ENCODE assay signal across 19 cellular contexts in genomic region chr14:64673329-64673728, GRCh38. TPM values are rescaled to one million over a fixed set of nuclear protein-coding genes. Genes with fewer than 3 reads are reported as not detected.
A peak's percentile ranks its signal among the peaks of the same experiment; 100 is the strongest.
DNase-seq lines count a peak whose midpoint lies in the region; ATAC-seq, FAIRE-seq and TF ChIP-seq lines count a peak whose summit lies in the region.
"Had no signal": no experiment of that assay in that cellular context is flagged by ENCODE, and none has a peak within 500 bp of the region (broad histone marks: within the 10 kb centered on the region; RNA-seq: fewer than 3 reads in every experiment).

No MANE protein-coding gene starts in this region.

- no peaks in the 10 kb centered on the region for H3K36me3 ChIP-seq in CD8-positive, alpha-beta memory T cell (ENCODE audit: insufficient read depth, low read length)
- H3K36me3 ChIP-seq in mesenchymal stem cell (ENCODE audit: control insufficient read depth in 1 of 2, insufficient read depth in 2 of 2, low read depth in 1 of 2, low read length in 2 of 2) (no peaks in the 10 kb centered on the region), pancreas (no peaks in the 10 kb centered on the region)
- H3K36me3 ChIP-seq: HAP-1, heart right ventricle, right lobe of liver had no signal

- H2BK15ac ChIP-seq in mesenchymal stem cell (ENCODE audit: low read depth, poor library complexity, severe bottlenecking) = no peak overlapping the region

- no peak overlapping the region for H3K9ac ChIP-seq in mesenchymal stem cell (ENCODE audit: low read length)

- 88% methylated on average over 8 of the region's 8 CpGs for WGBS in A549 (ENCODE audit: missing lambda C conversion rate)
- WGBS in mesenchymal stem cell = 93% methylated on average over 8 of the region's 8 CpGs
- WGBS in pancreas, 2 donors = 91 to 94% methylated on average over 8 of the region's 8 CpGs

- H2AFZ ChIP-seq in mesenchymal stem cell (ENCODE audit: low read depth, low read length) = no peak overlapping the region

- H3K27ac Mint-ChIP-seq in CD8-positive, alpha-beta memory T cell = peak overlapping the region; percentile 22 to 97 (median 87)
- H3K27ac Mint-ChIP-seq in T-helper 17 cell = peak overlapping the region; percentile 86
- H3K27ac Mint-ChIP-seq in progenitor cell of endocrine pancreas = no peak overlapping the region

- H3K23ac ChIP-seq in mesenchymal stem cell (ENCODE audit: low read length in 2 of 2) = no peak overlapping the region

- H3K4me1 Mint-ChIP-seq in CD8-positive, alpha-beta memory T cell = peaks cover 22 to 48% (median 34%) of the 10 kb centered on the region in 3 donors
- H3K4me1 Mint-ChIP-seq in T-helper 17 cell (peaks cover 26% of the 10 kb centered on the region), progenitor cell of endocrine pancreas (ENCODE audit: low read depth) (peaks cover 5% of the 10 kb centered on the region)

- H3K9me3 ChIP-seq in A549 (no peaks in the 10 kb centered on the region), T-helper 17 cell (ENCODE audit: control insufficient read depth, low read length, poor library complexity, severe bottlenecking) (no peaks in the 10 kb centered on the region), mesenchymal stem cell (ENCODE audit: control insufficient read depth, low read length) (no peaks in the 10 kb centered on the region), pancreas (no peaks in the 10 kb centered on the region)
- H3K9me3 ChIP-seq in CD8-positive, alpha-beta memory T cell (ENCODE audit: low read length) = no peaks in the 10 kb centered on the region
- H3K9me3 ChIP-seq: HAP-1, heart right ventricle, right lobe of liver had no signal

- peak overlapping the region; percentile 21 to 79; a peak in 4 of 6 replicates for H3K27ac ChIP-seq in A549
- peak overlapping the region; percentile 12 for H3K27ac ChIP-seq in CD8-positive, alpha-beta memory T cell (ENCODE audit: low read depth, low read length)
- H3K27ac ChIP-seq in mesenchymal stem cell (ENCODE audit: low read length, poor library complexity, severe bottlenecking) = no peak overlapping the region
- no peak overlapping the region for H3K27ac ChIP-seq in pancreas
- H3K27ac ChIP-seq: right lobe of liver, SK-N-MC had no signal

- no peak overlapping the region for H2BK120ac ChIP-seq in mesenchymal stem cell (ENCODE audit: low read depth, low read length)

- H3K18ac ChIP-seq in mesenchymal stem cell (ENCODE audit: low read depth in 1 of 2, low read length in 2 of 2) = no peak overlapping the region

- peaks cover 0 to 6% (median 5%) of the 10 kb centered on the region in 5 donors for H3K9me3 Mint-ChIP-seq in CD8-positive, alpha-beta memory T cell
- H3K9me3 Mint-ChIP-seq in progenitor cell of endocrine pancreas (ENCODE audit: low read depth) = no peaks in the 10 kb centered on the region

- POLR2A ChIA-PET in A549 (lab: Yijun Ruan, JAX) = interaction anchor here (1.2 kb wide), 1 partner anchor 133 kb away, joined by 3 read pairs; the partner anchor contains the start of gene HSPA2
- POLR2A ChIA-PET in CD8-positive, alpha-beta memory T cell (lab: Charles Lee) = interaction anchor here (1.1 kb wide), 1 partner anchor 91 kb away, joined by 3 read pairs; no protein-coding TSS in a partner anchor

- no peaks in the 10 kb centered on the region for H3K27me3 Mint-ChIP-seq in CD8-positive, alpha-beta memory T cell
- no peaks in the 10 kb centered on the region for H3K27me3 Mint-ChIP-seq in T-helper 17 cell
- peaks cover 32% of the 10 kb centered on the region for H3K27me3 Mint-ChIP-seq in progenitor cell of endocrine pancreas

- H2AK5ac ChIP-seq in mesenchymal stem cell (ENCODE audit: low read length, severe bottlenecking) = peak overlapping the region; percentile 28

- H3K4me1 ChIP-seq in A549 = peaks cover 30% of the 10 kb centered on the region
- H3K4me1 ChIP-seq in CD8-positive, alpha-beta memory T cell (ENCODE audit: insufficient read depth, low read length) = peaks cover 14% of the 10 kb centered on the region
- H3K4me1 ChIP-seq in mesenchymal stem cell (ENCODE audit: control insufficient read depth, insufficient read depth, low read depth, low read length) = peaks cover 10% of the 10 kb centered on the region
- H3K4me1 ChIP-seq in pancreas = peaks cover 0 to 2% (median 0%) of the 10 kb centered on the region in 3 donors
- H3K4me1 ChIP-seq: HAP-1 had no signal

- CTCF ChIA-PET in A549 (lab: Yijun Ruan, JAX) = interaction anchor here (1.1 to 15.1 kb wide), 12 partner anchors 8 to 218 kb away, joined by 3 to 147 read pairs (median 11); no protein-coding TSS in a partner anchor
- CTCF ChIA-PET in CD8-positive, alpha-beta memory T cell (lab: Charles Lee) = interaction anchor here (1.0 to 7.6 kb wide), 7 partner anchors 31 to 218 kb away, joined by 3 to 72 read pairs (median 8); partner anchors contain the start of gene PLEKHG3

- no peak overlapping the region for H4K8ac ChIP-seq in mesenchymal stem cell (ENCODE audit: low read length)

- no peaks in the 10 kb centered on the region for H3K79me1 ChIP-seq in mesenchymal stem cell (replicated peaks; ENCODE audit: low read length, poor library complexity, severe bottlenecking)

- no peak overlapping the region for H2BK5ac ChIP-seq in mesenchymal stem cell (ENCODE audit: low read depth, low read length, poor library complexity, severe bottlenecking)

- H3K4ac ChIP-seq in mesenchymal stem cell (ENCODE audit: low read depth in 1 of 2, low read length in 2 of 2) = no peak overlapping the region

- H3K4me3 ChIP-seq in A549 (no peak overlapping the region), mesenchymal stem cell (ENCODE audit: insufficient read depth in 1 of 2, low read depth in 1 of 2, low read length in 2 of 2) (no peak overlapping the region), pancreas (no peak overlapping the region)
- no peak overlapping the region for H3K4me3 ChIP-seq in CD8-positive, alpha-beta memory T cell (ENCODE audit: low read length)
- H3K4me3 ChIP-seq: HAP-1, heart right ventricle, right lobe of liver, SK-N-MC had no signal

- peaks cover 0 to 7% (median 0%) of the 10 kb centered on the region in 3 donors for H3K36me3 Mint-ChIP-seq in CD8-positive, alpha-beta memory T cell
- H3K36me3 Mint-ChIP-seq in T-helper 17 cell (ENCODE audit: low read depth) = peaks cover 3% of the 10 kb centered on the region
- H3K36me3 Mint-ChIP-seq in progenitor cell of endocrine pancreas (ENCODE audit: insufficient read depth) = no peaks in the 10 kb centered on the region

- TF ChIP-seq POLR2A in A549 (IDR thresholded peaks at IDR 0.05; ENCODE audit: low read length) = no peak

- FAIRE-seq in A549 (lab: Jason Lieb, UNC) (no peak), pancreas (lab: Jason Lieb, UNC) (no peak)

- no peak for TF ChIP-seq EP300 in A549 (IDR thresholded peaks at IDR 0.05)

- TF ChIP-seq RAD21 in A549 (conservative IDR thresholded peaks at IDR 0.05 in 1 of 2, IDR thresholded peaks at IDR 0.05 in 1 of 2) = no peak

- DNase-seq in A549 (ENCODE audit: low read depth in 1 of 2, low spot score in 1 of 2) = no peak
- no peak for DNase-seq in CD8-positive, alpha-beta memory T cell
- no peak for DNase-seq in T-helper 17 cell
- no peak for DNase-seq in mesenchymal stem cell
- no peak for DNase-seq in inferior parietal cortex (ENCODE audit: extremely low spot score)
- no peak for DNase-seq in pancreas
- no peak for DNase-seq in progenitor cell of endocrine pancreas (ENCODE audit: low spot score, unreplicated experiment)
- DNase-seq: activated CD8-positive, alpha-beta memory T cell treated with anti-CD3 and anti-CD28 coated beads for 24 hours; cortex of kidney; DMS 273 treated with DMSO at 0.1 percent for 48 hours; heart right ventricle; islet precursor cell; NCI-H187 treated with DMSO at 0.1 percent for 48 hours; NCI-H510A treated with DMSO at 0.1 percent for 48 hours; PC-3; right lobe of liver had no signal

- no peak overlapping the region for H3K14ac ChIP-seq in mesenchymal stem cell (ENCODE audit: low read length in 2 of 2)

- TF ChIP-seq CTCF in A549 (IDR thresholded peaks at IDR 0.05) (no peak), pancreas (IDR thresholded peaks at IDR 0.05) (no peak), progenitor cell of endocrine pancreas (IDR thresholded peaks at IDR 0.05; ENCODE audit: unreplicated experiment) (no peak)

- intact Hi-C loops in pancreas (cut with DNase I) = loop anchor here (5.0 to 10.0 kb wide), 3 partner anchors 89 to 94 kb away; no protein-coding TSS in a partner anchor

- no peaks in the 10 kb centered on the region for H3K27me3 ChIP-seq in CD8-positive, alpha-beta memory T cell (ENCODE audit: insufficient read depth, low read length, poor library complexity, severe bottlenecking)
- H3K27me3 ChIP-seq in mesenchymal stem cell (ENCODE audit: control insufficient read depth in 1 of 2, insufficient read depth in 1 of 2, low read length in 2 of 2) = peaks cover 0 to 13% of the 10 kb centered on the region in 2 experiments
- no peaks in the 10 kb centered on the region for H3K27me3 ChIP-seq in pancreas
- H3K27me3 ChIP-seq: heart right ventricle, right lobe of liver had no signal

- peak overlapping the region in 1 of 2 experiments; percentile 61 for H2BK12ac ChIP-seq in mesenchymal stem cell (ENCODE audit: low read length in 2 of 2)

- no peak overlapping the region for H3K4me2 ChIP-seq in A549
- no peak overlapping the region for H3K4me2 ChIP-seq in mesenchymal stem cell (ENCODE audit: low read length, poor library complexity, severe bottlenecking)

- H4K91ac ChIP-seq in mesenchymal stem cell (ENCODE audit: low read length) = no peak overlapping the region

- ATAC-seq in A549 = no peak
- no peak for ATAC-seq in T-helper 17 cell
- ATAC-seq in HG02571 (IDR thresholded peaks at IDR 0.05; ENCODE audit: unreplicated experiment) = no peak
- ATAC-seq in pancreas = no peak
- ATAC-seq: PC-3 had no signal

- H3K4me3 Mint-ChIP-seq in CD8-positive, alpha-beta memory T cell = peak overlapping the region in 1 of 7 donors; percentile 15
- H3K4me3 Mint-ChIP-seq in T-helper 17 cell (peak overlapping the region; percentile 21), progenitor cell of endocrine pancreas (ENCODE audit: low read depth) (no peak overlapping the region)

RNA-seq across cellular contexts. Expression of gene PLEKHG3, which starts 30.9 kb away (rescaled TPM):
- polyA plus RNA-seq in A549 (2011; rRNA removed) = 29.8 and 30.5 TPM in 2 replicates
- 23.4 and 33.9 TPM in 2 replicates for polyA plus RNA-seq in A549 (2012; cell fraction: cytosol; rRNA removed)
- 69.3 and 101 TPM in 2 replicates for polyA plus RNA-seq in A549 (2012; cell fraction: nucleus; rRNA removed)
- polyA plus RNA-seq in A549 (2017; fragmentation: RNase III; extraction: RNeasy Plus Mini Kit Qiagen cat#74134 plus additional on column Dnase treatment) = 21.9 to 26.4 TPM (median 23.2 TPM) in 3 replicates
- 46.3 and 47.5 TPM in 2 replicates for polyA minus RNA-seq in A549 (2011; rRNA and poly(A)+ RNA removed)
- total RNA-seq in CD8-positive, alpha-beta memory T cell = 1 to 10 TPM; 4.9 to 5.0 TPM
- polyA plus RNA-seq in CD8-positive, alpha-beta memory T cell = 61.1 TPM
- total RNA-seq in T-helper 17 cell = 10 to 100 TPM; 61.4 to 65.5 TPM
- polyA plus RNA-seq in mesenchymal stem cell (2013, experiment 1 of 2) = 14.9 TPM
- polyA plus RNA-seq in mesenchymal stem cell (2013, experiment 2 of 2) = 14.3 TPM
- 10 to 100 TPM; 33.3 to 60.7 (median 41.0) TPM for total RNA-seq in pancreas
- polyA plus RNA-seq in pancreas = 10 to 100 TPM; 33.8 to 42.0 TPM
- total RNA-seq in progenitor cell of endocrine pancreas = 76.0 and 81.0 TPM in 2 replicates

Comparison
In these comparisons a context has a peak if more than half of its experiments do, and no peak if none do; other contexts are left out.
1. H3K27ac ChIP-seq: peak in A549 (2 of 2) and CD8-positive, alpha-beta memory T cell (single experiment); none in mesenchymal stem cell (single experiment) and pancreas (0 of 4).
2. RNA of gene PLEKHG3, which starts 30.9 kb away (total RNA-seq): 76.0 to 81.0 TPM in progenitor cell of endocrine pancreas, 61.4 to 65.5 TPM in T-helper 17 cell and 33.3 to 60.7 TPM in pancreas; 4.9 to 5.0 TPM in CD8-positive, alpha-beta memory T cell; every median in the first group is over 4 times any median in the second.